ENCODE assay signal across 1 cellular context in genomic region chr20:35994994-35995453, GRCh38.
TF ChIP-seq lines count a peak whose summit lies in the region.

No MANE protein-coding gene starts in this region.

TF ChIP-seq in HEK293, 187 proteins besides CTCF, POLR2A, EP300 and RAD21 (continued from another document):
- TF ChIP-seq PRDM4 (tag by site-specific recombination; IDR thresholded peaks at IDR 0.05) = no peak
- TF ChIP-seq YY1 (tag by site-specific recombination; IDR thresholded peaks at IDR 0.05) = no peak
- no peak for TF ChIP-seq ZNF843 (tag by site-specific recombination; IDR thresholded peaks at IDR 0.05)
- no peak for TF ChIP-seq ZNF10 (tag by site-specific recombination; IDR thresholded peaks at IDR 0.05)
- peak; percentile 79 for TF ChIP-seq ZNF654 (tag by site-specific recombination; IDR thresholded peaks at IDR 0.05; ENCODE audit: low read depth)
- TF ChIP-seq ZNF335 (tag by site-specific recombination; conservative IDR thresholded peaks at IDR 0.05) = peak; percentile 81
- no peak for TF ChIP-seq ZNF530 (tag by site-specific recombination; IDR thresholded peaks at IDR 0.05; ENCODE audit: low read depth)
- no peak for TF ChIP-seq ZNF138 (tag by site-specific recombination; IDR thresholded peaks at IDR 0.05; ENCODE audit: borderline replicate concordance)
- no peak for TF ChIP-seq ZNF341 (tag by site-specific recombination; IDR thresholded peaks at IDR 0.05; ENCODE audit: low read depth)
- peak; percentile 59; the same call in 1 of the 2 replicates for TF ChIP-seq ZNF2 (tag by site-specific recombination; IDR thresholded peaks at IDR 0.05)
- TF ChIP-seq ZNF140 (tag by site-specific recombination; IDR thresholded peaks at IDR 0.05) = no peak
- TF ChIP-seq REST (tag by site-specific recombination; IDR thresholded peaks at IDR 0.05) = no peak
- 0 out of 2 replicates have a peak, but pooled peaks have one; percentile 14 for TF ChIP-seq ZNF518A (tag by site-specific recombination; conservative IDR thresholded peaks at IDR 0.05; ENCODE audit: low read depth)
- no peak for TF ChIP-seq ZNF114 (tag by site-specific recombination; IDR thresholded peaks at IDR 0.05)
- TF ChIP-seq ZBTB8A (tag by site-specific recombination; IDR thresholded peaks at IDR 0.05) = 0 out of 2 replicates have a peak, but pooled peaks have one; percentile 30
- no peak for TF ChIP-seq SP2 (tag by site-specific recombination; IDR thresholded peaks at IDR 0.05)
- TF ChIP-seq ZNF146 (tag by site-specific recombination; IDR thresholded peaks at IDR 0.05) = no peak
- TF ChIP-seq OSR2 (tag by site-specific recombination; IDR thresholded peaks at IDR 0.05) = no peak
- no peak for TF ChIP-seq ATF2 (tag by site-specific recombination; IDR thresholded peaks at IDR 0.05; ENCODE audit: low read depth)
- TF ChIP-seq ZNF837 (tag by site-specific recombination; IDR thresholded peaks at IDR 0.05) = no peak
- TF ChIP-seq ZNF701 (tag by site-specific recombination; IDR thresholded peaks at IDR 0.05) = no peak
- no peak for TF ChIP-seq ZNF433 (tag by site-specific recombination; IDR thresholded peaks at IDR 0.05; ENCODE audit: low read depth)
- TF ChIP-seq ZNF223 (tag by site-specific recombination; IDR thresholded peaks at IDR 0.05) = no peak
- 0 out of 2 replicates have a peak, but pooled peaks have one; percentile 70 for TF ChIP-seq KLF7 (tag by site-specific recombination; IDR thresholded peaks at IDR 0.05; ENCODE audit: borderline replicate concordance)
- peak; percentile 89 for TF ChIP-seq KLF1 (tag by site-specific recombination; IDR thresholded peaks at IDR 0.05)
- TF ChIP-seq ZNF350 (tag by site-specific recombination; IDR thresholded peaks at IDR 0.05) = no peak
TF ChIP-seq in HEK293: peak in this region for 14.
